ENCODE assay signal across 1 cellular context in the genomic region with DNA sequence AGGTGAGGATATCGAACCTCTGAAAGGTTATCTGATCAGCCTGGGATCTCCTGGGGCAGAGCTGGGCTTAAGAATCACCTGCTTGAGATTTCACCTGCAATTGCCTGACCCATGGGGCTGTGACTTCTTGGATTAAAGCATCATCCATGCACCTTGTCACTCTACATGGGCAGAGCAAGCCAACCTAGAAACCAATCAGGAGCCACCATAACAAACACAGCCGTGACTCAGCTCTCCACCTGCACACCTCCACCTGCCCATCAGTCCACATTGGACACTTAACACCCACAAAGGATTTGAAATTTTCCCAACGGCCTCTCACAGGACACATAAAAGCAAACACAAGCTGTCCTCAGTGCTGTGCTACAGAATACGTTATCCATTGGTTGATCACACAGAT.
TF ChIP-seq lines count a peak whose summit lies in the region.

No MANE protein-coding gene starts in this region.

TF ChIP-seq in IMR-90, 13 proteins besides CTCF, POLR2A, EP300 and RAD21 (continued from another document):
- TF ChIP-seq MAZ (IDR thresholded peaks at IDR 0.05; ENCODE audit: borderline replicate concordance, low read depth, low read length) = no peak
- TF ChIP-seq CHD1 (IDR thresholded peaks at IDR 0.05; ENCODE audit: low read depth, low read length) = no peak
- no peak for TF ChIP-seq NFE2L2 (IDR thresholded peaks at IDR 0.05; ENCODE audit: low read depth, low read length)
- TF ChIP-seq RCOR1 (IDR thresholded peaks at IDR 0.05; ENCODE audit: insufficient replicate concordance, low read length) = no peak
- no peak for TF ChIP-seq SMC3 (IDR thresholded peaks at IDR 0.05; ENCODE audit: low read depth, low read length)
- no peak for TF ChIP-seq FOS (IDR thresholded peaks at IDR 0.05; ENCODE audit: low read depth, low read length)
- TF ChIP-seq MAFK (IDR thresholded peaks at IDR 0.05; ENCODE audit: low read depth, low read length) = no peak
- TF ChIP-seq RFX5 (IDR thresholded peaks at IDR 0.05; ENCODE audit: low read depth, low read length) = no peak
- TF ChIP-seq USF2 (IDR thresholded peaks at IDR 0.05; ENCODE audit: low read depth, low read length) = no peak
- TF ChIP-seq ELK1 (IDR thresholded peaks at IDR 0.05; ENCODE audit: borderline replicate concordance, low read depth, low read length) = no peak
